Comparison of ENCODE assay signal across 1 cellular context in the genomic region with DNA sequence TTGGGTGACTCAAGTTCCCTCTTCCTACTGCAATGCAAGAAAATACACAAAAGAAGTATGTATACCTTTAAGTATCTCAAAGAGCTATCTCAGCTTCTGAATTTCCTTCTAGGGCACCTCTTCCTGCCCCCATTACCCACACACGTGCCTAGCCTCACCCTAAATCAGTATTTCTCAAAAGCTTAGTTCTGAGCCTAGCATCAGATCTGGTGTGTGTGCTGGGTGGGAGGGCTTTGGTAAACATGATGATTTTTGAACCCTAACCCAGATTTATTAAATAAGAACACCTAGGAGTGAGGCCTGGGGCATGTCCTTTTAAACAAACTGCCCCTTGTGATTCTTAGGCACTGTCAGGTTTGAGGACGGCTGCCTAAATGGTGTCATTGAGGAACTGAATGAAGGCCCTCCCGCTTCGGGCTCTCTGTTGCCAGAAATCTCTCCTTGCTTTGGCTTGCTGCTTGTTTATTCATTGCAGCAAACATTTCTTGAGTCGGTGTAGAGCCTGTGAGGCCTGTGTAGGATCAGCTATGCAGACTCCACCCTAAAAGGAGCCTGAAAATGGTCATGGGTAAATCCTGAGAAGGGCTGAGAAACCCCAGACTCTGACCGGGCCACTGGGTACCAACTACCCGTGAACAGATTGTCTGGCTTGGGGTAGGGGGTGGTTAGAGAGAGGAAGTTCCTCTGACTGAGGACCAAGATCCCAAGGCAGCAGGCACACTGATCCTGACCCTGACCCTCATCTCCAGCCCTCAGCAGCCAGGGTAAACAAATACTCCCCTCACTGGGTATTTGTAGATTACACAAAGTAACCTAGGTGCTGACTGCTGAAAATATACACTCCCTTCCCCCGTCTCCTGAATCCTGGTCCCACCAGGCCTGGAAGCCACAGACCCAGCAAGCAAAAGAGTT.
TF ChIP-seq lines count a peak whose summit lies in the region.

No MANE protein-coding gene starts in this region.

TF ChIP-seq in HepG2, 621 proteins besides CTCF, POLR2A, EP300 and RAD21 (continued from another document and continues in another):
- TF ChIP-seq ZNF784 (CRISPR knock-in tag; IDR thresholded peaks at IDR 0.05; ENCODE audit: borderline replicate concordance) (no peak), ZNF619 (CRISPR knock-in tag; IDR thresholded peaks at IDR 0.05) (no peak), PRMT3 (CRISPR knock-in tag; IDR thresholded peaks at IDR 0.05; ENCODE audit: borderline replicate concordance, low read depth) (no peak), NR2C2 (CRISPR knock-in tag; IDR thresholded peaks at IDR 0.05; ENCODE audit: borderline replicate concordance) (no peak), AHR (CRISPR knock-in tag; IDR thresholded peaks at IDR 0.05) (no peak), ZNF567 (CRISPR knock-in tag; IDR thresholded peaks at IDR 0.05; ENCODE audit: borderline replicate concordance) (no peak), SPEN (CRISPR knock-in tag; IDR thresholded peaks at IDR 0.05; ENCODE audit: low read depth) (no peak), ZNF546 (CRISPR knock-in tag; conservative IDR thresholded peaks at IDR 0.05) (no peak), ZNF501 (CRISPR knock-in tag; IDR thresholded peaks at IDR 0.05) (peak; percentile 15; the same call in 1 of the 2 replicates), FOXO4 (CRISPR knock-in tag; conservative IDR thresholded peaks at IDR 0.05) (no peak), SMAD9 (CRISPR knock-in tag; IDR thresholded peaks at IDR 0.05) (0 out of 2 replicates have a peak, but pooled peaks have one; percentile 56), HNRNPK (IDR thresholded peaks at IDR 0.05; ENCODE audit: low read depth, low read length, poor library complexity, severe bottlenecking) (no peak), STAG1 (CRISPR knock-in tag; IDR thresholded peaks at IDR 0.05) (no peak), DNMT1 (CRISPR knock-in tag; IDR thresholded peaks at IDR 0.05) (no peak), ZNF138 (CRISPR knock-in tag; IDR thresholded peaks at IDR 0.05; ENCODE audit: low read depth) (no peak), EED (CRISPR knock-in tag; IDR thresholded peaks at IDR 0.05) (no peak), ZUFSP (CRISPR knock-in tag; IDR thresholded peaks at IDR 0.05; ENCODE audit: borderline replicate concordance) (no peak), SMYD3 (CRISPR knock-in tag; IDR thresholded peaks at IDR 0.05) (no peak), ZNF674 (CRISPR knock-in tag; IDR thresholded peaks at IDR 0.05; ENCODE audit: low read depth) (no peak), ZNF549 (CRISPR knock-in tag; IDR thresholded peaks at IDR 0.05) (no peak), ZNF772 (CRISPR knock-in tag; IDR thresholded peaks at IDR 0.05) (no peak), NFE2 (CRISPR knock-in tag; IDR thresholded peaks at IDR 0.05) (no peak), MBNL3 (CRISPR knock-in tag; conservative IDR thresholded peaks at IDR 0.05) (no peak), KLF12 (CRISPR knock-in tag; IDR thresholded peaks at IDR 0.05; ENCODE audit: borderline replicate concordance) (no peak), ZNF614 (CRISPR knock-in tag; IDR thresholded peaks at IDR 0.05; ENCODE audit: borderline replicate concordance) (peak; percentile 74; the same call in 1 of the 2 replicates), ZNF274 (CRISPR knock-in tag; IDR thresholded peaks at IDR 0.05) (no peak), MAF1 (CRISPR knock-in tag; IDR thresholded peaks at IDR 0.05; ENCODE audit: borderline replicate concordance) (no peak), ZNF570 (CRISPR knock-in tag; IDR thresholded peaks at IDR 0.05; ENCODE audit: borderline replicate concordance) (no peak), HMG20A (CRISPR knock-in tag; IDR thresholded peaks at IDR 0.05; ENCODE audit: borderline replicate concordance) (no peak), KMT2B (CRISPR knock-in tag; IDR thresholded peaks at IDR 0.05) (no peak), RERE (CRISPR knock-in tag; IDR thresholded peaks at IDR 0.05; ENCODE audit: low read depth) (no peak), FOXA1 (IDR thresholded peaks at IDR 0.05) (no peak), FOXA1 (CRISPR knock-in tag; IDR thresholded peaks at IDR 0.05) (peak; percentile 59), ZNF256 (CRISPR knock-in tag; conservative IDR thresholded peaks at IDR 0.05) (no peak), ZNF10 (CRISPR knock-in tag; IDR thresholded peaks at IDR 0.05; ENCODE audit: borderline replicate concordance, low read depth) (no peak), ZNF441 (CRISPR knock-in tag; IDR thresholded peaks at IDR 0.05; ENCODE audit: borderline replicate concordance) (no peak), CBX5 (CRISPR knock-in tag; IDR thresholded peaks at IDR 0.05; ENCODE audit: borderline replicate concordance) (0 out of 2 replicates have a peak, but pooled peaks have one; percentile 4), ZNF354B (CRISPR knock-in tag; IDR thresholded peaks at IDR 0.05) (no peak), FUBP1 (CRISPR knock-in tag; IDR thresholded peaks at IDR 0.05; ENCODE audit: borderline replicate concordance) (no peak), AGO2 (optimal IDR thresholded peaks at IDR 0.05; ENCODE audit: low read depth, low read length) (no peak), NFE2L2 (IDR thresholded peaks at IDR 0.05; ENCODE audit: low read length) (no peak), ZNF232 (CRISPR knock-in tag; IDR thresholded peaks at IDR 0.05; ENCODE audit: borderline replicate concordance) (no peak), HCFC1 (IDR thresholded peaks at IDR 0.05; ENCODE audit: low read depth, low read length) (no peak), MLXIP (CRISPR knock-in tag; IDR thresholded peaks at IDR 0.05; ENCODE audit: borderline replicate concordance) (no peak)
- TF ChIP-seq, protein P1, sequence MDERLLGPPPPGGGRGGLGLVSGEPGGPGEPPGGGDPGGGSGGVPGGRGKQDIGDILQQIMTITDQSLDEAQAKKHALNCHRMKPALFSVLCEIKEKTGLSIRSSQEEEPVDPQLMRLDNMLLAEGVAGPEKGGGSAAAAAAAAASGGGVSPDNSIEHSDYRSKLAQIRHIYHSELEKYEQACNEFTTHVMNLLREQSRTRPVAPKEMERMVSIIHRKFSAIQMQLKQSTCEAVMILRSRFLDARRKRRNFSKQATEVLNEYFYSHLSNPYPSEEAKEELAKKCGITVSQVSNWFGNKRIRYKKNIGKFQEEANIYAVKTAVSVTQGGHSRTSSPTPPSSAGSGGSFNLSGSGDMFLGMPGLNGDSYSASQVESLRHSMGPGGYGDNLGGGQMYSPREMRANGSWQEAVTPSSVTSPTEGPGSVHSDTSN (CRISPR knock-in tag; IDR thresholded peaks at IDR 0.05): no peak
- TF ChIP-seq, protein P2, sequence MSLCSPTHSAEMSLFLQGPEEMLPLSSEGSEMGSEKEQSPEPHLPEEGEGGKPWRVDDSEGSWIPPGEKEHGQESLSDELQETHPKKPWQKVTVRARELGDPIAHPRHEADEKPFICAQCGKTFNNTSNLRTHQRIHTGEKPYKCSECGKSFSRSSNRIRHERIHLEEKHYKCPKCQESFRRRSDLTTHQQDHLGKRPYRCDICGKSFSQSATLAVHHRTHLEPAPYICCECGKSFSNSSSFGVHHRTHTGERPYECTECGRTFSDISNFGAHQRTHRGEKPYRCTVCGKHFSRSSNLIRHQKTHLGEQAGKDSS (CRISPR knock-in tag; IDR thresholded peaks at IDR 0.05; ENCODE audit: borderline replicate concordance, low read depth): no peak
